19 cellular contexts compared by ENCODE assay signal in genomic region chr20:63174309-63175030, GRCh38. TPM values are rescaled to one million over a fixed set of nuclear protein-coding genes. Genes with fewer than 3 reads are reported as not detected.
A peak's percentile ranks its signal among the peaks of the same experiment; 100 is the strongest.
DNase-seq lines count a peak whose midpoint lies in the region; ATAC-seq and TF ChIP-seq lines count a peak whose summit lies in the region.
"Had no signal": no experiment of that assay in that cellular context is flagged by ENCODE, and none has a peak within 500 bp of the region (broad histone marks: within the 10 kb centered on the region; RNA-seq: fewer than 3 reads in every experiment).

No MANE protein-coding gene starts in this region.

- peaks cover 0 to 17% (median 0%) of the 10 kb centered on the region in 11 experiments; a peak in 7 of 22 replicates for H3K9me3 ChIP-seq in BLaER1 treated with 17β-estradiol and CSF1 and Interleukin-3, amounts not matched to agents 10 nM and 100 nM (replicated peaks in 1 of 11)
- H3K9me3 ChIP-seq in HUES48 (ENCODE audit: control insufficient read depth, insufficient read depth, low read length) (no peaks in the 10 kb centered on the region), neural cell (ENCODE audit: low read length) (no peaks in the 10 kb centered on the region)

- no peak for TF ChIP-seq RAD21 in neural cell (conservative IDR thresholded peaks at IDR 0.05)

- H3K4me3 ChIP-seq in BLaER1 treated with 17β-estradiol and CSF1 and Interleukin-3, amounts not matched to agents 10 nM and 100 nM: peak overlapping the region; percentile 47 to 69 (median 57)
- peak overlapping the region; percentile 46; the same call in 1 of the 2 replicates for H3K4me3 ChIP-seq in HUES48 (ENCODE audit: low read depth, low read length)
- peak overlapping the region in 56 of 59 donors; percentile 25 to 72 (median 58) for H3K4me3 ChIP-seq in dorsolateral prefrontal cortex
- H3K4me3 ChIP-seq in neural cell (ENCODE audit: low read length): peak overlapping the region; percentile 60

- H3K27me3 ChIP-seq in BLaER1 treated with 17β-estradiol and CSF1 and Interleukin-3, amounts not matched to agents 10 nM and 100 nM: peaks cover 64 to 86% (median 67%) of the 10 kb centered on the region in 11 experiments
- peaks cover 64% of the 10 kb centered on the region for H3K27me3 ChIP-seq in HUES48 (ENCODE audit: control insufficient read depth, insufficient read depth, low read length)
- peaks cover 0 to 70% (median 57%) of the 10 kb centered on the region in 45 donors for H3K27me3 ChIP-seq in dorsolateral prefrontal cortex
- H3K27me3 ChIP-seq in neural cell (ENCODE audit: insufficient read depth, low read depth, low read length): peaks cover 16% of the 10 kb centered on the region

- TF ChIP-seq EP300 in neural cell (conservative IDR thresholded peaks at IDR 0.05; ENCODE audit: poor library complexity, severe bottlenecking): no peak

- H3K36me3 Mint-ChIP-seq in T-cell: no peaks in the 10 kb centered on the region

- POLR2A ChIA-PET in T-cell (lab: Charles Lee): no interaction called here

- TF ChIP-seq CTCF in dorsolateral prefrontal cortex (IDR thresholded peaks at IDR 0.05 in 54 of 56, conservative IDR thresholded peaks at IDR 0.05 in 2 of 56; ENCODE audit: low read depth in 1 of 56, partially characterized antibody in 56 of 56) (no peak), neural cell (IDR thresholded peaks at IDR 0.05; ENCODE audit: poor library complexity, severe bottlenecking) (no peak)

- no peaks in the 10 kb centered on the region for H3K36me3 ChIP-seq in BLaER1 treated with 17β-estradiol and CSF1 and Interleukin-3, amounts not matched to agents 10 nM and 100 nM
- no peaks in the 10 kb centered on the region for H3K36me3 ChIP-seq in HUES48 (ENCODE audit: control insufficient read depth, insufficient read depth, low read length)
- no peaks in the 10 kb centered on the region for H3K36me3 ChIP-seq in neural cell (ENCODE audit: insufficient read depth, low read length)

- peak overlapping the region; percentile 77 to 99 (median 96) for H3K4me2 ChIP-seq in BLaER1 treated with 17β-estradiol and CSF1 and Interleukin-3, amounts not matched to agents 10 nM and 100 nM
- H3K4me2 ChIP-seq in neural cell (ENCODE audit: low read length): no peak overlapping the region

- peaks cover 13% of the 10 kb centered on the region for H3K79me2 ChIP-seq in neural cell (replicated peaks; ENCODE audit: insufficient read depth, low read length)

- H3K9me3 Mint-ChIP-seq in T-cell: no peaks in the 10 kb centered on the region

- H3K27ac ChIP-seq in BLaER1 treated with 17β-estradiol and CSF1 and Interleukin-3, amounts not matched to agents 10 nM and 100 nM: 0 out of 22 replicates have a peak overlapping the region, but pooled peaks of 1 of the 11 experiments have one; percentile 1
- H3K27ac ChIP-seq in HUES48 (ENCODE audit: low read depth, low read length) (no peak overlapping the region), dorsolateral prefrontal cortex (peak overlapping the region in 51 of 59 donors; percentile 5 to 98 (median 79)), neural cell (ENCODE audit: low read length) (peak overlapping the region; percentile 16)

- H2AFZ ChIP-seq in neural cell (ENCODE audit: low read depth, low read length): no peak overlapping the region

- intact Hi-C loops in dorsolateral prefrontal cortex (cut with DNase I): loop anchor here in 1 of 2 donors (5.0 kb wide), 1 partner anchor 72 kb away; no protein-coding TSS in a partner anchor
- intact Hi-C loops in Right ventricle myocardium inferior (cut with DNase I): no loop called here

- peaks cover 20 to 54% of the 10 kb centered on the region in 2 donors for H3K27me3 Mint-ChIP-seq in T-cell

- H3F3A ChIP-seq in neural cell (ENCODE audit: insufficient read depth, low read length, poor library complexity, severe bottlenecking): peaks cover 9% of the 10 kb centered on the region

- DNase-seq in dorsolateral prefrontal cortex (no peak), T-cell (no peak), Right ventricle myocardium inferior (ENCODE audit: missing footprints) (no peak), SW 1271 (lab: John Stamatoyannopoulos, UW) (no peak)
- DNase-seq: activated effector memory CD4-positive, alpha-beta T cell treated with anti-CD3 and anti-CD28 coated beads, Interleukin-2, amount 50 U/mL, for 16 hours; AML-193; amniotic stem cell; central memory CD4-positive, alpha-beta T cell; hypothalamus; Karpas-422; left colon; midbrain; NCI-H446; SHP77 treated with DMSO at 0.1 percent for 48 hours; stimulated activated CD4-positive, alpha-beta T cell treated with anti-CD3 and anti-CD28 coated beads, Interleukin-2, amount 100 ng/mL, for 24 hours; T-helper 9 cell had no signal

- ATAC-seq in T-cell (replicated peaks in 1 of 4): no peak
- no peak for ATAC-seq in Right ventricle myocardium inferior
- ATAC-seq: left colon had no signal

- H4K20me1 ChIP-seq in BLaER1 treated with 17β-estradiol and CSF1 and Interleukin-3, amounts not matched to agents 10 nM and 100 nM: peaks cover 6 to 95% (median 45%) of the 10 kb centered on the region in 11 experiments; a peak in 20 of 22 replicates
- H4K20me1 ChIP-seq in neural cell (ENCODE audit: insufficient read depth): peaks cover 2% of the 10 kb centered on the region

- H3K27ac Mint-ChIP-seq in T-cell: no peak overlapping the region

- peak overlapping the region in 4 of 11 experiments; percentile 15 to 65 (median 58); a peak in 5 of 22 replicates for H3K9ac ChIP-seq in BLaER1 treated with 17β-estradiol and CSF1 and Interleukin-3, amounts not matched to agents 10 nM and 100 nM
- H3K9ac ChIP-seq in HUES48 (ENCODE audit: low read depth, low read length): no peak overlapping the region
- peak overlapping the region; percentile 55 for H3K9ac ChIP-seq in neural cell (ENCODE audit: low read length)

- H3K4me3 Mint-ChIP-seq in T-cell: peak overlapping the region in 1 of 3 donors; percentile 31

- CTCF ChIA-PET in T-cell (lab: Charles Lee): no interaction called here

- no peaks in the 10 kb centered on the region for H3K9me2 ChIP-seq in neural cell (ENCODE audit: insufficient read depth, low read length)

- peaks cover 6 to 14% (median 10%) of the 10 kb centered on the region in 3 donors for H3K4me1 Mint-ChIP-seq in T-cell

- H3K4me1 ChIP-seq in BLaER1 treated with 17β-estradiol and CSF1 and Interleukin-3, amounts not matched to agents 10 nM and 100 nM: peaks cover 48 to 100% (median 99%) of the 10 kb centered on the region in 10 experiments
- H3K4me1 ChIP-seq in HUES48 (ENCODE audit: control insufficient read depth, insufficient read depth, low read length): peaks cover 11% of the 10 kb centered on the region; the same call in 1 of the 2 replicates

TF ChIP-seq in neural cell, 6 proteins besides CTCF, POLR2A, EP300 and RAD21:
- TF ChIP-seq EZH2 (IDR thresholded peaks at IDR 0.05; ENCODE audit: borderline replicate concordance, insufficient read depth, low read length, poor library complexity, severe bottlenecking) (no peak), POLR2AphosphoS5 (IDR thresholded peaks at IDR 0.05) (no peak), TAF1 (IDR thresholded peaks at IDR 0.05; ENCODE audit: low read depth) (no peak), MXI1 (conservative IDR thresholded peaks at IDR 0.05; ENCODE audit: poor library complexity, severe bottlenecking) (no peak), REST (IDR thresholded peaks at IDR 0.05; ENCODE audit: borderline replicate concordance) (no peak), SMC3 (conservative IDR thresholded peaks at IDR 0.05; ENCODE audit: poor library complexity) (no peak)

RNA-seq across cellular contexts. Expression of gene YTHDF1, which starts 41.5 kb away (rescaled TPM):
- total RNA-seq in dorsolateral prefrontal cortex: 10 to 100 TPM; 31.4 to 71.9 (median 38.9) TPM
- 36.9 and 38.2 TPM in 2 replicates for polyA plus RNA-seq in neural cell
- 30.9 and 33.9 TPM in 2 replicates for polyA minus RNA-seq in neural cell
- total RNA-seq in T-cell: 10 to 100 TPM; 36.7 to 44.5 (median 42.2) TPM
- 22.9 TPM for total RNA-seq in Right ventricle myocardium inferior
